Comparison of ENCODE assay signal across 1 cellular context in the genomic region with DNA sequence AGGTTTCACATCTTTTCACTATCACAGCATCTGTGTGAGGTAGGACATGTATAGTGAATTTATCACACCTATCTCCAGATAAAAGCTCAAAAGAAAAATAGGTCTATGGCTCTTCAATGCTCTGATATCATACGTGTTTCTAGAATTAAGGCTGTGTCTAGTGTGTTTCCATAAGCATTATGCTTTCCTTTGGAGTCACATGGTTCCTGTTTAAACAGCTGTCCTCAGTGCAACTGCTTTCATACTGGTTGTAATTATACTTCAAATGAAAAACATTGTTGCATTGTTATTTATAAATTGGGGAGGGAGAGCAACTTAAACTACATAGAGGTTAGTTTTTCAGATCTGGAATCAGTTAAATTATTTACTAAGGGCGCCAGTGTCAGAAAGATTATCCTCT.
TF ChIP-seq lines count a peak whose summit lies in the region.

No MANE protein-coding gene starts in this region.

TF ChIP-seq in WTC11, 78 proteins besides CTCF, POLR2A, EP300 and RAD21 (continued from another document):
- no peak for TF ChIP-seq FOXK1 (CRISPR knock-in tag; IDR thresholded peaks at IDR 0.05)
- TF ChIP-seq ZNF121 (CRISPR knock-in tag; IDR thresholded peaks at IDR 0.05), result no peak
TF ChIP-seq in WTC11: peak in this region for 0.
